1 cellular context compared by ENCODE assay signal in genomic region chr10:77881636-77882035, GRCh38.
TF ChIP-seq lines count a peak whose summit lies in the region.

No MANE protein-coding gene starts in this region.

TF ChIP-seq in GM23338, 12 proteins besides CTCF, POLR2A, EP300 and RAD21 (continued from another document):
- TF ChIP-seq, protein P1, sequence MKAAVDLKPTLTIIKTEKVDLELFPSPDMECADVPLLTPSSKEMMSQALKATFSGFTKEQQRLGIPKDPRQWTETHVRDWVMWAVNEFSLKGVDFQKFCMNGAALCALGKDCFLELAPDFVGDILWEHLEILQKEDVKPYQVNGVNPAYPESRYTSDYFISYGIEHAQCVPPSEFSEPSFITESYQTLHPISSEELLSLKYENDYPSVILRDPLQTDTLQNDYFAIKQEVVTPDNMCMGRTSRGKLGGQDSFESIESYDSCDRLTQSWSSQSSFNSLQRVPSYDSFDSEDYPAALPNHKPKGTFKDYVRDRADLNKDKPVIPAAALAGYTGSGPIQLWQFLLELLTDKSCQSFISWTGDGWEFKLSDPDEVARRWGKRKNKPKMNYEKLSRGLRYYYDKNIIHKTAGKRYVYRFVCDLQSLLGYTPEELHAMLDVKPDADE (IDR thresholded peaks at IDR 0.05): no peak
- no peak for TF ChIP-seq NANOG (IDR thresholded peaks at IDR 0.05; ENCODE audit: borderline replicate concordance)
- no peak for TF ChIP-seq JUNB (IDR thresholded peaks at IDR 0.05; ENCODE audit: unreplicated experiment)
- no peak for TF ChIP-seq ZNF331 (CRISPR knock-in tag; IDR thresholded peaks at IDR 0.05; ENCODE audit: low read depth)
- no peak for TF ChIP-seq EZH2phosphoT487 (IDR thresholded peaks at IDR 0.05; ENCODE audit: unreplicated experiment)
- TF ChIP-seq, protein P2, sequence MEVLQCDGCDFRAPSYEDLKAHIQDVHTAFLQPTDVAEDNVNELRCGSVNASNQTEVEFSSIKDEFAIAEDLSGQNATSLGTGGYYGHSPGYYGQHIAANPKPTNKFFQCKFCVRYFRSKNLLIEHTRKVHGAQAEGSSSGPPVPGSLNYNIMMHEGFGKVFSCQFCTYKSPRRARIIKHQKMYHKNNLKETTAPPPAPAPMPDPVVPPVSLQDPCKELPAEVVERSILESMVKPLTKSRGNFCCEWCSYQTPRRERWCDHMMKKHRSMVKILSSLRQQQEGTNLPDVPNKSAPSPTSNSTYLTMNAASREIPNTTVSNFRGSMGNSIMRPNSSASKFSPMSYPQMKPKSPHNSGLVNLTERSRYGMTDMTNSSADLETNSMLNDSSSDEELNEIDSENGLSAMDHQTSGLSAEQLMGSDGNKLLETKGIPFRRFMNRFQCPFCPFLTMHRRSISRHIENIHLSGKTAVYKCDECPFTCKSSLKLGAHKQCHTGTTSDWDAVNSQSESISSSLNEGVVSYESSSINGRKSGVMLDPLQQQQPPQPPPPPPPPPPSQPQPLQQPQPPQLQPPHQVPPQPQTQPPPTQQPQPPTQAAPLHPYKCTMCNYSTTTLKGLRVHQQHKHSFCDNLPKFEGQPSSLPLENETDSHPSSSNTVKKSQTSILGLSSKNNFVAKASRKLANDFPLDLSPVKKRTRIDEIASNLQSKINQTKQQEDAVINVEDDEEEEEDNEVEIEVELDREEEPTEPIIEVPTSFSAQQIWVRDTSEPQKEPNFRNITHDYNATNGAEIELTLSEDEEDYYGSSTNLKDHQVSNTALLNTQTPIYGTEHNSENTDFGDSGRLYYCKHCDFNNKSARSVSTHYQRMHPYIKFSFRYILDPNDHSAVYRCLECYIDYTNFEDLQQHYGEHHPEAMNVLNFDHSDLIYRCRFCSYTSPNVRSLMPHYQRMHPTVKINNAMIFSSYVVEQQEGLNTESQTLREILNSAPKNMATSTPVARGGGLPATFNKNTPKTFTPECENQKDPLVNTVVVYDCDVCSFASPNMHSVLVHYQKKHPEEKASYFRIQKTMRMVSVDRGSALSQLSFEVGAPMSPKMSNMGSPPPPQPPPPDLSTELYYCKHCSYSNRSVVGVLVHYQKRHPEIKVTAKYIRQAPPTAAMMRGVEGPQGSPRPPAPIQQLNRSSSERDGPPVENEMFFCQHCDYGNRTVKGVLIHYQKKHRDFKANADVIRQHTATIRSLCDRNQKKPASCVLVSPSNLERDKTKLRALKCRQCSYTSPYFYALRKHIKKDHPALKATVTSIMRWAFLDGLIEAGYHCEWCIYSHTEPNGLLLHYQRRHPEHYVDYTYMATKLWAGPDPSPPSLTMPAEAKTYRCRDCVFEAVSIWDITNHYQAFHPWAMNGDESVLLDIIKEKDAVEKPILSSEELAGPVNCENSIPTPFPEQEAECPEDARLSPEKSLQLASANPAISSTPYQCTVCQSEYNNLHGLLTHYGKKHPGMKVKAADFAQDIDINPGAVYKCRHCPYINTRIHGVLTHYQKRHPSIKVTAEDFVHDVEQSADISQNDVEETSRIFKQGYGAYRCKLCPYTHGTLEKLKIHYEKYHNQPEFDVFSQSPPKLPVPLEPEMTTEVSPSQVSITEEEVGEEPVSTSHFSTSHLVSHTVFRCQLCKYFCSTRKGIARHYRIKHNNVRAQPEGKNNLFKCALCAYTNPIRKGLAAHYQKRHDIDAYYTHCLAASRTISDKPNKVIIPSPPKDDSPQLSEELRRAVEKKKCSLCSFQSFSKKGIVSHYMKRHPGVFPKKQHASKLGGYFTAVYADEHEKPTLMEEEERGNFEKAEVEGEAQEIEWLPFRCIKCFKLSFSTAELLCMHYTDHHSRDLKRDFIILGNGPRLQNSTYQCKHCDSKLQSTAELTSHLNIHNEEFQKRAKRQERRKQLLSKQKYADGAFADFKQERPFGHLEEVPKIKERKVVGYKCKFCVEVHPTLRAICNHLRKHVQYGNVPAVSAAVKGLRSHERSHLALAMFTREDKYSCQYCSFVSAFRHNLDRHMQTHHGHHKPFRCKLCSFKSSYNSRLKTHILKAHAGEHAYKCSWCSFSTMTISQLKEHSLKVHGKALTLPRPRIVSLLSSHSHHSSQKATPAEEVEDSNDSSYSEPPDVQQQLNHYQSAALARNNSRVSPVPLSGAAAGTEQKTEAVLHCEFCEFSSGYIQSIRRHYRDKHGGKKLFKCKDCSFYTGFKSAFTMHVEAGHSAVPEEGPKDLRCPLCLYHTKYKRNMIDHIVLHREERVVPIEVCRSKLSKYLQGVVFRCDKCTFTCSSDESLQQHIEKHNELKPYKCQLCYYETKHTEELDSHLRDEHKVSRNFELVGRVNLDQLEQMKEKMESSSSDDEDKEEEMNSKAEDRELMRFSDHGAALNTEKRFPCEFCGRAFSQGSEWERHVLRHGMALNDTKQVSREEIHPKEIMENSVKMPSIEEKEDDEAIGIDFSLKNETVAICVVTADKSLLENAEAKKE (CRISPR knock-in tag; IDR thresholded peaks at IDR 0.05): no peak
- no peak for TF ChIP-seq STAT1 (IDR thresholded peaks at IDR 0.05; ENCODE audit: unreplicated experiment)
- TF ChIP-seq EZH2 (IDR thresholded peaks at IDR 0.05; ENCODE audit: low read depth, unreplicated experiment): no peak
- no peak for TF ChIP-seq POLR2AphosphoS5 (IDR thresholded peaks at IDR 0.05; ENCODE audit: low read depth)
